In the genomic region with DNA sequence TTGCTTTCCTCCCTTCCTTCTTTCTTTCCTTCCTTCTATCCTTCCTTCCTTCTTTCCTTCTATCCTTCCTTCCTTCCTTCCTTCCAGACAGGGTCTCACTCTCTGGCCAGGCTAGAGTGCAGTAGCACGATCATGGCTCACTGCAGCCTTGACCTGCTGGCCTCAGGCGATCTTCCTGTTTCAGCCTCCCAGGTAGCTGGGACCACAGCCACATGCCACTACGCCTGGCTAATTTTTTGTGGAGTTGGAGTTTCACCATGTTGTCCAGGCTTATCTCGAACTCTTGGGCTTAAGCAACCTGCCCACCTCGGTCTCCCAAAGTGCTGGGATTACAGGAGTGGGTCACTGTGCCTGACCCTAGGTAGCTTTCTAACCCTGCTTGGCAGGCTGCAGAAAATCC, we compare ENCODE assay signal across 7 cellular contexts.
"Had no signal": no experiment of that assay in that cellular context is flagged by ENCODE, and none has a peak within 500 bp of the region (broad histone marks: within the 10 kb centered on the region; RNA-seq: fewer than 3 reads in every experiment).

No MANE protein-coding gene starts in this region.

- H3K27ac ChIP-seq: GM23248, KMS-11 had no signal

- H3K9ac ChIP-seq: GM23248, KMS-11 had no signal

- H2AFZ ChIP-seq: GM23248 had no signal

- H3K4me2 ChIP-seq: KMS-11 had no signal

- ATAC-seq: HCT116 had no signal

- H3K4me1 ChIP-seq: HAP-1 had no signal

- DNase-seq: GM23248, GOT3, H7, KBM-7 had no signal

- H3K4me3 ChIP-seq: GM23248, HAP-1 had no signal

- H3K36me3 ChIP-seq: HAP-1 had no signal

- H3K9me3 ChIP-seq: HAP-1 had no signal
